In the genomic region with DNA sequence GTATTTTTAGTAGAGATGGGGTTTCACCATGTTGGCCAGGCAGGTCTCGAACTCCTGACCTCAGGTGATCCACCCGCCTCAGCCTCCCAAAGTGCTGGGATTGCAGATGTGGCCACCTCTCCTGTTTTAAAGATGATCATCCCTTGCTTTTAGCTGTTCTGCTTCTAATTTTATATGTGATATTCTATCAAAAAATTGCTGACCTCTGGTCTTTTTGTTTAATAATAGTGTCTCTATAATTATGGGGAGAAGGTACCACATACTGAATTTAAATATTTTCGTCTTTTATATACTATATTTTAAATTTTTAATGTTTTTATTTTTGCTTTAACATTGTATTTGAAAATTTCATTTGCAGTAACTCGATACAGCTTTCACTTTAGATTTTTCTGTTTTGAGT, we compare ENCODE assay signal across 26 cellular contexts. TPM values are rescaled to one million over a fixed set of nuclear protein-coding genes. Genes with fewer than 3 reads are reported as not detected.
DNase-seq lines count a peak whose midpoint lies in the region; ATAC-seq, FAIRE-seq and TF ChIP-seq lines count a peak whose summit lies in the region.
"Had no signal": no experiment of that assay in that cellular context is flagged by ENCODE, and none has a peak within 500 bp of the region (broad histone marks: within the 10 kb centered on the region; RNA-seq: fewer than 3 reads in every experiment).

No MANE protein-coding gene starts in this region.

- peaks cover 65% of the 10 kb centered on the region for H3K4me1 Mint-ChIP-seq in activated naive CD4-positive, alpha-beta T cell treated with anti-CD3 and anti-CD28 coated beads, Interleukin-2, amount 50 U/mL, for 24 hours
- H3K4me1 Mint-ChIP-seq in osteocyte (ENCODE audit: unreplicated experiment), result peaks cover 19% of the 10 kb centered on the region
- H3K4me1 Mint-ChIP-seq in type B pancreatic cell (ENCODE audit: unreplicated experiment), result peaks cover under 1% of the 10 kb centered on the region

- TF ChIP-seq RAD21 in A549 (conservative IDR thresholded peaks at IDR 0.05 in 1 of 2, IDR thresholded peaks at IDR 0.05 in 1 of 2), result no peak

- TF ChIP-seq CTCF in A549 (IDR thresholded peaks at IDR 0.05), result no peak
- no peak for TF ChIP-seq CTCF in VCaP (conservative IDR thresholded peaks at IDR 0.05)
- TF ChIP-seq CTCF in osteocyte (IDR thresholded peaks at IDR 0.05), result no peak
- TF ChIP-seq CTCF in type B pancreatic cell (conservative IDR thresholded peaks at IDR 0.05), result no peak

- H3K9me3 Mint-ChIP-seq in activated naive CD4-positive, alpha-beta T cell treated with anti-CD3 and anti-CD28 coated beads, Interleukin-2, amount 50 U/mL, for 24 hours, result no peaks in the 10 kb centered on the region
- H3K9me3 Mint-ChIP-seq in osteocyte (ENCODE audit: unreplicated experiment) (no peaks in the 10 kb centered on the region), type B pancreatic cell (peaks cover 4% of the 10 kb centered on the region)
- H3K9me3 Mint-ChIP-seq: CD4-positive, alpha-beta memory T cell; CD4-positive, CD25-positive, alpha-beta regulatory T cell; CD8-positive, alpha-beta memory T cell had no signal

- CTCF ChIA-PET in A549 (lab: Yijun Ruan, JAX), result interaction anchor here (0.8 to 1.9 kb wide), 3 partner anchors 11 to 90 kb away, joined by 3 to 6 read pairs (median 3); no protein-coding TSS in a partner anchor

- ATAC-seq in A549, result no peak
- ATAC-seq: GM12878 had no signal

- FAIRE-seq in A549 (lab: Jason Lieb, UNC) (no peak), colon (lab: Jason Lieb, UNC) (peak; percentile 61)
- FAIRE-seq: GM12878 had no signal

- H3K27ac ChIP-seq in A549, result no peak overlapping the region
- 0 out of 2 replicates have a peak overlapping the region, but pooled peaks have one; percentile 15 for H3K27ac ChIP-seq in VCaP
- H3K27ac ChIP-seq: 22Rv1, BLaER1 had no signal

- no peak overlapping the region for H3K4me2 ChIP-seq in A549
- H3K4me2 ChIP-seq: BLaER1 had no signal

- TF ChIP-seq EP300 in A549 (IDR thresholded peaks at IDR 0.05), result no peak

- TF ChIP-seq POLR2A in A549 (IDR thresholded peaks at IDR 0.05; ENCODE audit: low read length), result no peak
- no peak for TF ChIP-seq POLR2A in erythroblast (IDR thresholded peaks at IDR 0.05; ENCODE audit: low read length)

- H3K4me3 Mint-ChIP-seq in activated naive CD4-positive, alpha-beta T cell treated with anti-CD3 and anti-CD28 coated beads, Interleukin-2, amount 50 U/mL, for 24 hours, result no peak overlapping the region
- H3K4me3 Mint-ChIP-seq in osteocyte (ENCODE audit: unreplicated experiment) (no peak overlapping the region), type B pancreatic cell (no peak overlapping the region)
- H3K4me3 Mint-ChIP-seq: CD14-positive monocyte; CD8-positive, alpha-beta memory T cell had no signal

- no peaks in the 10 kb centered on the region for H3K9me3 ChIP-seq in A549
- H3K9me3 ChIP-seq: BE2C, BLaER1 had no signal

- POLR2A ChIA-PET in A549 (lab: Yijun Ruan, JAX), result no interaction called here

- no peak overlapping the region for H3K4me3 ChIP-seq in A549
- H3K4me3 ChIP-seq: BLaER1, GM12878 had no signal

- WGBS in A549 (ENCODE audit: missing lambda C conversion rate), result 91% methylated on average over 4 of the region's 4 CpGs

- H3K4me1 ChIP-seq in A549, result peaks cover 30% of the 10 kb centered on the region
- H3K4me1 ChIP-seq: BE2C, BLaER1 had no signal

- DNase-seq in activated naive CD4-positive, alpha-beta T cell (lab: John Stamatoyannopoulos, UW), result no peak
- DNase-seq in A549 (ENCODE audit: low read depth in 1 of 2, low spot score in 1 of 2) (no peak), osteocyte (ENCODE audit: extremely low spot score, unreplicated experiment) (no peak), erythroblast (lab: John Stamatoyannopoulos, UW) (no peak), type B pancreatic cell (ENCODE audit: extremely low spot score, unreplicated experiment) (no peak)
- DNase-seq: ACHN; BE2C; C1 segment of cervical spinal cord; CD4-positive, alpha-beta memory T cell; CD4-positive, CD25-positive, alpha-beta regulatory T cell; CD8-positive, alpha-beta memory T cell; COR-L47; DMS 273 treated with DMSO at 0.1 percent for 48 hours; DMS153; DMS53; DMS79; DND-41; EL; GDM1 had no signal

- peaks cover 2% of the 10 kb centered on the region for H3K36me3 Mint-ChIP-seq in activated naive CD4-positive, alpha-beta T cell treated with anti-CD3 and anti-CD28 coated beads, Interleukin-2, amount 50 U/mL, for 24 hours
- H3K36me3 Mint-ChIP-seq in osteocyte (ENCODE audit: unreplicated experiment) (no peaks in the 10 kb centered on the region), type B pancreatic cell (peaks cover 11% of the 10 kb centered on the region)

- H3K27me3 Mint-ChIP-seq in activated naive CD4-positive, alpha-beta T cell treated with anti-CD3 and anti-CD28 coated beads, Interleukin-2, amount 50 U/mL, for 24 hours, result no peaks in the 10 kb centered on the region
- H3K27me3 Mint-ChIP-seq in osteocyte (ENCODE audit: unreplicated experiment), result no peaks in the 10 kb centered on the region
- H3K27me3 Mint-ChIP-seq in type B pancreatic cell, result no peaks in the 10 kb centered on the region
- H3K27me3 Mint-ChIP-seq: CD4-positive, alpha-beta memory T cell; CD4-positive, CD25-positive, alpha-beta regulatory T cell; CD8-positive, alpha-beta memory T cell had no signal

- H3K27ac Mint-ChIP-seq in activated naive CD4-positive, alpha-beta T cell treated with anti-CD3 and anti-CD28 coated beads, Interleukin-2, amount 50 U/mL, for 24 hours, result peak overlapping the region; percentile 35
- H3K27ac Mint-ChIP-seq in osteocyte (ENCODE audit: unreplicated experiment) (no peak overlapping the region), type B pancreatic cell (no peak overlapping the region)
- H3K27ac Mint-ChIP-seq: CD14-positive monocyte; CD4-positive, CD25-positive, alpha-beta regulatory T cell had no signal

TF ChIP-seq in A549, 52 proteins besides CTCF, POLR2A, EP300 and RAD21:
- TF ChIP-seq MAFK (IDR thresholded peaks at IDR 0.05; ENCODE audit: partially characterized antibody) (peak; percentile 40), CBX2 (IDR thresholded peaks at IDR 0.05; ENCODE audit: borderline replicate concordance, low read depth) (no peak)

RNA-seq across cellular contexts. Expression of gene USP9X, which starts 15.6 kb away (rescaled TPM):
- polyA plus RNA-seq in A549 (2011; rRNA removed) (70.4 and 110 TPM in 2 replicates), A549 (2017; fragmentation: RNase III; extraction: RNeasy Plus Mini Kit Qiagen cat#74134 plus additional on column Dnase treatment) (30.7 to 32.6 TPM (median 31.8 TPM) in 3 replicates)
- 10.0 and 12.6 TPM in 2 replicates for polyA plus RNA-seq in A549 (2012; cell fraction: cytosol; rRNA removed)
- polyA plus RNA-seq in A549 (2012; cell fraction: nucleus; rRNA removed), result 10.8 and 15.3 TPM in 2 replicates
- 264 and 283 TPM in 2 replicates for polyA minus RNA-seq in A549 (2011; rRNA and poly(A)+ RNA removed)
- total RNA-seq in osteocyte (80.4 and 89.2 TPM in 2 replicates), type B pancreatic cell (ENCODE audit: low replicate concordance) (59.4 and 74.4 TPM in 2 replicates)
